8 cellular contexts compared by ENCODE assay signal in genomic region chr12:6752931-6753771, GRCh38. TPM values are rescaled to one million over a fixed set of nuclear protein-coding genes. Genes with fewer than 3 reads are reported as not detected.
DNase-seq lines count a peak whose midpoint lies in the region; ATAC-seq and TF ChIP-seq lines count a peak whose summit lies in the region.

TSS of gene MLF2 (minus strand) at chr12:6753141. CDS start at chr12:6752334, 807 bp downstream.

- peaks cover 12% of the 10 kb centered on the region for H3K36me3 Mint-ChIP-seq in CD4-positive, CD25-positive, alpha-beta regulatory T cell
- H3K36me3 Mint-ChIP-seq in activated CD4-positive, alpha-beta memory T cell treated with anti-CD3 and anti-CD28 coated beads for 36 hours: peaks cover 15% of the 10 kb centered on the region

- H3K4me1 ChIP-seq in CD4-positive, CD25-positive, alpha-beta regulatory T cell (ENCODE audit: control insufficient read depth, insufficient read depth, low read length, poor library complexity, severe bottlenecking): peaks cover 22% of the 10 kb centered on the region
- peaks cover 0 to 21% (median 5%) of the 10 kb centered on the region in 4 donors for H3K4me1 ChIP-seq in right lobe of liver

- H3K27ac Mint-ChIP-seq in CD4-positive, CD25-positive, alpha-beta regulatory T cell: peak within 1 kb of the TSS; percentile 98
- peak within 1 kb of the TSS; percentile 96 for H3K27ac Mint-ChIP-seq in activated CD4-positive, alpha-beta memory T cell treated with anti-CD3 and anti-CD28 coated beads for 36 hours

- peaks cover 0 to 26% (median 9%) of the 10 kb centered on the region in 4 donors for H3K4me1 Mint-ChIP-seq in CD4-positive, CD25-positive, alpha-beta regulatory T cell
- peaks cover 24% of the 10 kb centered on the region for H3K4me1 Mint-ChIP-seq in activated CD4-positive, alpha-beta memory T cell treated with anti-CD3 and anti-CD28 coated beads for 36 hours (ENCODE audit: low read depth)

- H3K27ac ChIP-seq in CD4-positive, CD25-positive, alpha-beta regulatory T cell (ENCODE audit: insufficient read depth, low read length, poor library complexity, severe bottlenecking): peak within 1 kb of the TSS; percentile 95
- peak within 1 kb of the TSS; percentile 68 to 100 (median 98) for H3K27ac ChIP-seq in dorsolateral prefrontal cortex
- H3K27ac ChIP-seq in right lobe of liver: peak within 1 kb of the TSS; percentile 87 to 99 (median 93)

- peaks cover 28% of the 10 kb centered on the region for H3K36me3 ChIP-seq in CD4-positive, CD25-positive, alpha-beta regulatory T cell (ENCODE audit: control insufficient read depth, insufficient read depth, low read length)
- H3K36me3 ChIP-seq in right lobe of liver: peaks cover 0 to 38% (median 23%) of the 10 kb centered on the region in 4 donors

- peak; percentile 95 to 97 for ATAC-seq in CD4-positive, CD25-positive, alpha-beta regulatory T cell (ENCODE audit: low read depth in 2 of 2)
- peak; percentile 89 for ATAC-seq in GM19438 (IDR thresholded peaks at IDR 0.05; ENCODE audit: low read depth, unreplicated experiment)
- peak; percentile 61 for ATAC-seq in HG03575 (IDR thresholded peaks at IDR 0.05; ENCODE audit: extremely low read depth, insufficient number of reproducible peaks, low FRiP score, unreplicated experiment)
- ATAC-seq in right lobe of liver: peak; percentile 87 to 94 (median 88)

- TF ChIP-seq CTCF in dorsolateral prefrontal cortex (IDR thresholded peaks at IDR 0.05 in 54 of 56, conservative IDR thresholded peaks at IDR 0.05 in 2 of 56; ENCODE audit: low read depth in 1 of 56, partially characterized antibody in 56 of 56) (peak in 29 of 56 donors; percentile 91 to 98 (median 96)), right lobe of liver (IDR thresholded peaks at IDR 0.05) (peak in 3 of 4 donors; percentile 94 to 99 (median 98))

- POLR2A ChIA-PET in activated CD4-positive, alpha-beta memory T cell treated with anti-CD3 and anti-CD28 coated beads for 36 hours (lab: Charles Lee): interaction anchor here (0.6 to 3.7 kb wide), 25 partner anchors 10 to 265 kb away, joined by 3 to 37 read pairs (median 4); partner anchors contain the start of genes CD4, CDCA3, COPS7A and GAPDH

- peak within 1 kb of the TSS; percentile 95 to 100 (median 98) for H3K4me3 Mint-ChIP-seq in CD4-positive, CD25-positive, alpha-beta regulatory T cell
- H3K4me3 Mint-ChIP-seq in activated CD4-positive, alpha-beta memory T cell treated with anti-CD3 and anti-CD28 coated beads for 36 hours: peak within 1 kb of the TSS; percentile 93

- CTCF ChIA-PET in activated CD4-positive, alpha-beta memory T cell treated with anti-CD3 and anti-CD28 coated beads for 36 hours (lab: Charles Lee): interaction anchor here (0.6 to 5.9 kb wide), 43 partner anchors 8 to 240 kb away, joined by 3 to 91 read pairs (median 5); partner anchors contain the start of genes CD4, CDCA3, COPS7A and GNB3

- WGBS in right lobe of liver (ENCODE audit: insufficient coverage, low coverage, low lambda C conversion rate, missing lambda C conversion rate): 0% methylated on average over 36 of the region's 61 CpGs

- intact Hi-C loops in activated CD4-positive, alpha-beta memory T cell treated with anti-CD3 and anti-CD28 coated beads for 36 hours (cut with micrococcal nuclease): loop anchor here (1.0 to 2.0 kb wide), 10 partner anchors 14 to 436 kb away; partner anchors contain the start of genes CD4, GPR162, PEX5 and PTMS
- intact Hi-C loops in dorsolateral prefrontal cortex (cut with DNase I): loop anchor here (1.0 to 2.0 kb wide), 6 partner anchors 14 to 72 kb away; partner anchors contain the start of genes PTMS (in 2 of the 2) and GPR162 (in 1 of the 2)
- intact Hi-C loops in right lobe of liver (cut with DNase I): no loop called here

- H3K27me3 ChIP-seq in CD4-positive, CD25-positive, alpha-beta regulatory T cell (ENCODE audit: control insufficient read depth, insufficient read depth, low read length): no peaks in the 10 kb centered on the region
- no peaks in the 10 kb centered on the region for H3K27me3 ChIP-seq in dorsolateral prefrontal cortex
- H3K27me3 ChIP-seq in right lobe of liver: no peaks in the 10 kb centered on the region

- H3K9me3 ChIP-seq in CD4-positive, CD25-positive, alpha-beta regulatory T cell (ENCODE audit: control insufficient read depth in 2 of 2, low read length in 2 of 2): no peaks in the 10 kb centered on the region
- H3K9me3 ChIP-seq in right lobe of liver: no peaks in the 10 kb centered on the region

- peak within 1 kb of the TSS; percentile 81 for H3K4me3 ChIP-seq in CD4-positive, CD25-positive, alpha-beta regulatory T cell (ENCODE audit: low read depth, low read length)
- peak within 1 kb of the TSS; percentile 69 to 100 (median 97) for H3K4me3 ChIP-seq in dorsolateral prefrontal cortex
- peak within 1 kb of the TSS; percentile 85 to 98 (median 97) for H3K4me3 ChIP-seq in right lobe of liver

- peak; percentile 95 for TF ChIP-seq POLR2A in right lobe of liver (IDR thresholded peaks at IDR 0.05)

- peaks cover 11% of the 10 kb centered on the region for H3K27me3 Mint-ChIP-seq in CD4-positive, CD25-positive, alpha-beta regulatory T cell
- no peaks in the 10 kb centered on the region for H3K27me3 Mint-ChIP-seq in activated CD4-positive, alpha-beta memory T cell treated with anti-CD3 and anti-CD28 coated beads for 36 hours

- H3K9me3 Mint-ChIP-seq in CD4-positive, CD25-positive, alpha-beta regulatory T cell: no peaks in the 10 kb centered on the region
- no peaks in the 10 kb centered on the region for H3K9me3 Mint-ChIP-seq in activated CD4-positive, alpha-beta memory T cell treated with anti-CD3 and anti-CD28 coated beads for 36 hours

- peak; percentile 94 to 98 (median 96) for DNase-seq in CD4-positive, CD25-positive, alpha-beta regulatory T cell
- DNase-seq in NCI-H82 treated with DMSO at 0.1 percent for 48 hours (lab: John Stamatoyannopoulos, UW; ENCODE audit: unreplicated experiment) (peak; percentile 98), dorsolateral prefrontal cortex (peak; percentile 96 to 99 (median 98)), right lobe of liver (peak; percentile 99)
- DNase-seq in activated CD4-positive, alpha-beta memory T cell treated with anti-CD3 and anti-CD28 coated beads for 36 hours: peak; percentile 99
- peak; percentile 97 for DNase-seq in stimulated activated CD4-positive, alpha-beta T cell treated with anti-CD3 and anti-CD28 coated beads, Interleukin-4, amount 100 ng/mL, for 4 hours

RNA-seq across cellular contexts. Expression of gene MLF2, which starts in this region (rescaled TPM):
- total RNA-seq in CD4-positive, CD25-positive, alpha-beta regulatory T cell: 101 TPM
- polyA plus RNA-seq in CD4-positive, CD25-positive, alpha-beta regulatory T cell: 100 to 1,000 TPM; 104 to 124 (median 114) TPM
- total RNA-seq in activated CD4-positive, alpha-beta memory T cell treated with anti-CD3 and anti-CD28 coated beads for 36 hours: 100 to 1,000 TPM; 140 to 141 TPM
- 100 to 1,000 TPM; 139 to 384 (median 261) TPM for total RNA-seq in dorsolateral prefrontal cortex
- 100 to 1,000 TPM; 104 to 185 (median 134) TPM for total RNA-seq in right lobe of liver

Comparison
In these comparisons a context has a peak if more than half of its experiments do, and no peak if none do; other contexts are left out.
1. Peak in every context shown above with its lines: DNase-seq, ATAC-seq, H3K4me3 ChIP-seq and H3K27ac ChIP-seq.
2. intact Hi-C loops: an anchor here in activated CD4-positive, alpha-beta memory T cell treated with anti-CD3 and anti-CD28 coated beads for 36 hours (1.0 to 2.0 kb wide) and dorsolateral prefrontal cortex (1.0 to 2.0 kb wide); none called in right lobe of liver.